8 cellular contexts compared by ENCODE assay signal in the genomic region with DNA sequence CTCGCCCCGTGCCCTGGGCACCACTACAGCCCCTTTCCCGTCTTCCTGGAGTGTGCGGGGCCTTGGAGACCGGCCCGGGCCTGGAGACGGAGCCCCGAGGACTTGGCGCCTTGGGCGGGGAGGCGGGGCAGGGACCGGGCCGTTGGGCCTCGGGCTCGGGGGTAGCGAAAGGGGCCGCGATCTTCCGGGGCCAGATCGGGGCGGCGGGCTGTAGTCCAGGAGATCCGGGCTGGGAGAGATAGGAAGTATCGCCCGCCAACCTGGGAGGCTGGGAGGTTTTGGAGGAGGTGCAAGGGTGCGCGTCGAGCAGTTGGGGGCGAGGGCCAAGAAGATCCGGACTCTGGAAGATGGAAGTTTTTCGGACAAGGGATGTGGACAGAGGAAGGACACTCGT. TPM values are rescaled to one million over a fixed set of nuclear protein-coding genes. Genes with fewer than 3 reads are reported as not detected.
DNase-seq lines count a peak whose midpoint lies in the region; ATAC-seq and TF ChIP-seq lines count a peak whose summit lies in the region.

No MANE protein-coding gene starts in this region.

- peak overlapping the region; percentile 95 for H3K27ac Mint-ChIP-seq in endodermal cell

- TF ChIP-seq CTCF in endodermal cell (conservative IDR thresholded peaks at IDR 0.05) (no peak), upper lobe of left lung (IDR thresholded peaks at IDR 0.05) (no peak)

- H3K36me3 Mint-ChIP-seq in endodermal cell (ENCODE audit: low read depth) = peaks cover 3% of the 10 kb centered on the region

- H3K4me1 ChIP-seq in ACC112 (ENCODE audit: control insufficient read depth, insufficient read depth, low read length, unreplicated experiment) = peaks cover 16% of the 10 kb centered on the region
- H3K4me1 ChIP-seq in endodermal cell (ENCODE audit: control insufficient read depth, insufficient read depth, low read length) = no peaks in the 10 kb centered on the region
- H3K4me1 ChIP-seq in muscle layer of duodenum (ENCODE audit: control insufficient read depth in 1 of 2, insufficient read depth in 2 of 2, low read length in 2 of 2) = peaks cover 7 to 17% of the 10 kb centered on the region in 2 donors
- peaks cover 10 to 44% (median 22%) of the 10 kb centered on the region in 4 donors for H3K4me1 ChIP-seq in upper lobe of left lung

- H3K36me3 ChIP-seq in ACC112 (ENCODE audit: insufficient read depth, low read length) (no peaks in the 10 kb centered on the region), endodermal cell (ENCODE audit: control insufficient read depth, insufficient read depth, low read length) (peaks cover 2% of the 10 kb centered on the region), muscle layer of duodenum (ENCODE audit: control insufficient read depth in 1 of 2, insufficient read depth in 2 of 2, low read length in 2 of 2) (no peaks in the 10 kb centered on the region), upper lobe of left lung (no peaks in the 10 kb centered on the region)

- peaks cover 66% of the 10 kb centered on the region for H3K79me2 ChIP-seq in ACC112 (ENCODE audit: control insufficient read depth, insufficient read depth, low read length, unreplicated experiment)

- H3K9me3 ChIP-seq in endodermal cell (ENCODE audit: control insufficient read depth, low read length) (no peaks in the 10 kb centered on the region), muscle layer of duodenum (ENCODE audit: control insufficient read depth in 1 of 2, low read length in 2 of 2) (no peaks in the 10 kb centered on the region), upper lobe of left lung (no peaks in the 10 kb centered on the region)

- DNase-seq in endodermal cell (no peak), upper lobe of left lung (peak in 1 of 2 donors; percentile 28), cerebellar nuclear complex (lab: John Stamatoyannopoulos, UW) (no peak)

- H3K4me1 Mint-ChIP-seq in endodermal cell = peaks cover 17% of the 10 kb centered on the region

- H3K9ac ChIP-seq in endodermal cell (ENCODE audit: extremely low read depth, low read length, poor library complexity, severe bottlenecking) = peak overlapping the region; percentile 87

- no peak for TF ChIP-seq EP300 in upper lobe of left lung (IDR thresholded peaks at IDR 0.05)

- WGBS in endodermal cell (ENCODE audit: insufficient coverage in 1 of 2, insufficient read length in 1 of 2), 2 experiments = 0% methylated on average over 25 to 32 of the region's 32 CpGs
- WGBS in upper lobe of left lung, 2 donors = 0 to 1% methylated on average over 18 to 32 of the region's 32 CpGs

- H3K4me3 Mint-ChIP-seq in endodermal cell = peak overlapping the region; percentile 95

- H3K27me3 Mint-ChIP-seq in endodermal cell (ENCODE audit: insufficient read depth) = no peaks in the 10 kb centered on the region

- H3K27me3 ChIP-seq in ACC112 (ENCODE audit: insufficient read depth, low read length) (no peaks in the 10 kb centered on the region), endodermal cell (ENCODE audit: control insufficient read depth, insufficient read depth, low read length, poor library complexity, severe bottlenecking) (no peaks in the 10 kb centered on the region), muscle layer of duodenum (ENCODE audit: low read depth, low read length) (no peaks in the 10 kb centered on the region), upper lobe of left lung (no peaks in the 10 kb centered on the region)

- peak overlapping the region; percentile 58 for H2AFZ ChIP-seq in ACC112 (ENCODE audit: low read length, unreplicated experiment)

- ATAC-seq in GM18867 (IDR thresholded peaks at IDR 0.05; ENCODE audit: unreplicated experiment) (peak; percentile 40), HG03045 (IDR thresholded peaks at IDR 0.05; ENCODE audit: unreplicated experiment) (peak; percentile 52), SK-N-SH treated with all-trans-retinoic acid at 6 μM for 48 hours (peak; percentile 62), upper lobe of left lung (ENCODE audit: low FRiP score in 2 of 2) (peak; percentile 56 to 79)

- peak overlapping the region; percentile 85 for H3K4me3 ChIP-seq in ACC112 (ENCODE audit: low read depth, low read length)
- peak overlapping the region; percentile 96 for H3K4me3 ChIP-seq in endodermal cell (ENCODE audit: low read length)
- peak overlapping the region; percentile 85 to 94 for H3K4me3 ChIP-seq in muscle layer of duodenum (ENCODE audit: low read depth in 1 of 2, low read length in 2 of 2)
- H3K4me3 ChIP-seq in upper lobe of left lung = peak overlapping the region; percentile 74 to 99 (median 94)

- H3K27ac ChIP-seq in ACC112 (ENCODE audit: low read depth, low read length) = peak overlapping the region; percentile 40
- peak overlapping the region; percentile 87 for H3K27ac ChIP-seq in endodermal cell (ENCODE audit: low read depth, low read length)
- H3K27ac ChIP-seq in muscle layer of duodenum (ENCODE audit: low read length) = peak overlapping the region; percentile 58
- H3K27ac ChIP-seq in upper lobe of left lung = peak overlapping the region; percentile 87 to 96 (median 92)

- no peak for TF ChIP-seq POLR2A in upper lobe of left lung (IDR thresholded peaks at IDR 0.05)

- no peaks in the 10 kb centered on the region for H3K9me3 Mint-ChIP-seq in endodermal cell

TF ChIP-seq in SK-N-SH treated with all-trans-retinoic acid at 6 μM for 48 hours, 23 proteins besides CTCF, POLR2A, EP300 and RAD21:
- TF ChIP-seq TCF4 (CRISPR knock-in tag; IDR thresholded peaks at IDR 0.05; ENCODE audit: borderline replicate concordance) (no peak), ARNTL (CRISPR knock-in tag; IDR thresholded peaks at IDR 0.05; ENCODE audit: borderline replicate concordance, low read depth) (no peak), ESRRG (CRISPR knock-in tag; IDR thresholded peaks at IDR 0.05) (no peak), ZNF70 (CRISPR knock-in tag; IDR thresholded peaks at IDR 0.05) (no peak), ZNF565 (CRISPR knock-in tag; conservative IDR thresholded peaks at IDR 0.05; ENCODE audit: low read depth) (no peak), RARB (CRISPR knock-in tag; IDR thresholded peaks at IDR 0.05) (no peak), ISL1 (CRISPR knock-in tag; IDR thresholded peaks at IDR 0.05) (no peak), BACH2 (CRISPR knock-in tag; IDR thresholded peaks at IDR 0.05; ENCODE audit: borderline replicate concordance) (no peak), SNAI2 (CRISPR knock-in tag; IDR thresholded peaks at IDR 0.05) (no peak), ZC3H10 (CRISPR knock-in tag; IDR thresholded peaks at IDR 0.05) (no peak)
- TF ChIP-seq, protein P1, sequence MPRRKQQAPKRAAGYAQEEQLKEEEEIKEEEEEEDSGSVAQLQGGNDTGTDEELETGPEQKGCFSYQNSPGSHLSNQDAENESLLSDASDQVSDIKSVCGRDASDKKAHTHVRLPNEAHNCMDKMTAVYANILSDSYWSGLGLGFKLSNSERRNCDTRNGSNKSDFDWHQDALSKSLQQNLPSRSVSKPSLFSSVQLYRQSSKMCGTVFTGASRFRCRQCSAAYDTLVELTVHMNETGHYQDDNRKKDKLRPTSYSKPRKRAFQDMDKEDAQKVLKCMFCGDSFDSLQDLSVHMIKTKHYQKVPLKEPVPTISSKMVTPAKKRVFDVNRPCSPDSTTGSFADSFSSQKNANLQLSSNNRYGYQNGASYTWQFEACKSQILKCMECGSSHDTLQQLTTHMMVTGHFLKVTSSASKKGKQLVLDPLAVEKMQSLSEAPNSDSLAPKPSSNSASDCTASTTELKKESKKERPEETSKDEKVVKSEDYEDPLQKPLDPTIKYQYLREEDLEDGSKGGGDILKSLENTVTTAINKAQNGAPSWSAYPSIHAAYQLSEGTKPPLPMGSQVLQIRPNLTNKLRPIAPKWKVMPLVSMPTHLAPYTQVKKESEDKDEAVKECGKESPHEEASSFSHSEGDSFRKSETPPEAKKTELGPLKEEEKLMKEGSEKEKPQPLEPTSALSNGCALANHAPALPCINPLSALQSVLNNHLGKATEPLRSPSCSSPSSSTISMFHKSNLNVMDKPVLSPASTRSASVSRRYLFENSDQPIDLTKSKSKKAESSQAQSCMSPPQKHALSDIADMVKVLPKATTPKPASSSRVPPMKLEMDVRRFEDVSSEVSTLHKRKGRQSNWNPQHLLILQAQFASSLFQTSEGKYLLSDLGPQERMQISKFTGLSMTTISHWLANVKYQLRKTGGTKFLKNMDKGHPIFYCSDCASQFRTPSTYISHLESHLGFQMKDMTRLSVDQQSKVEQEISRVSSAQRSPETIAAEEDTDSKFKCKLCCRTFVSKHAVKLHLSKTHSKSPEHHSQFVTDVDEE (CRISPR knock-in tag; IDR thresholded peaks at IDR 0.05) = no peak

RNA-seq across cellular contexts. Expression of a gene that starts 0.5 kb away (rescaled TPM):
- 10 to 100 TPM; 48.6 to 66.3 TPM for total RNA-seq in endodermal cell
- polyA plus RNA-seq in endodermal cell (2013, experiment 1 of 2) = 59.4 TPM
- 68.7 TPM for polyA plus RNA-seq in endodermal cell (2013, experiment 2 of 2)
- 10 to 100 TPM; 22.6 to 58.1 (median 27.2) TPM for total RNA-seq in upper lobe of left lung

RNA-seq across cellular contexts. Expression of a gene that starts 15.1 kb away (rescaled TPM):
- total RNA-seq in endodermal cell (10 to 100 TPM; 17.1 to 17.7 TPM), upper lobe of left lung (10 to 100 TPM in 5 of 6 donors, 1 to 10 TPM in 1; 8.3 to 25.1 (median 14.0) TPM)
- 20.2 TPM for polyA plus RNA-seq in endodermal cell (2013, experiment 1 of 2)
- 14.4 TPM for polyA plus RNA-seq in endodermal cell (2013, experiment 2 of 2)

Comparison
In these comparisons a context has a peak if more than half of its experiments do, and no peak if none do; other contexts are left out.
1. H3K27ac ChIP-seq: peak in every context shown above with its lines; median percentile 92 in upper lobe of left lung; 87 in endodermal cell; 58 in muscle layer of duodenum; 40 in ACC112.